In the genomic region with DNA sequence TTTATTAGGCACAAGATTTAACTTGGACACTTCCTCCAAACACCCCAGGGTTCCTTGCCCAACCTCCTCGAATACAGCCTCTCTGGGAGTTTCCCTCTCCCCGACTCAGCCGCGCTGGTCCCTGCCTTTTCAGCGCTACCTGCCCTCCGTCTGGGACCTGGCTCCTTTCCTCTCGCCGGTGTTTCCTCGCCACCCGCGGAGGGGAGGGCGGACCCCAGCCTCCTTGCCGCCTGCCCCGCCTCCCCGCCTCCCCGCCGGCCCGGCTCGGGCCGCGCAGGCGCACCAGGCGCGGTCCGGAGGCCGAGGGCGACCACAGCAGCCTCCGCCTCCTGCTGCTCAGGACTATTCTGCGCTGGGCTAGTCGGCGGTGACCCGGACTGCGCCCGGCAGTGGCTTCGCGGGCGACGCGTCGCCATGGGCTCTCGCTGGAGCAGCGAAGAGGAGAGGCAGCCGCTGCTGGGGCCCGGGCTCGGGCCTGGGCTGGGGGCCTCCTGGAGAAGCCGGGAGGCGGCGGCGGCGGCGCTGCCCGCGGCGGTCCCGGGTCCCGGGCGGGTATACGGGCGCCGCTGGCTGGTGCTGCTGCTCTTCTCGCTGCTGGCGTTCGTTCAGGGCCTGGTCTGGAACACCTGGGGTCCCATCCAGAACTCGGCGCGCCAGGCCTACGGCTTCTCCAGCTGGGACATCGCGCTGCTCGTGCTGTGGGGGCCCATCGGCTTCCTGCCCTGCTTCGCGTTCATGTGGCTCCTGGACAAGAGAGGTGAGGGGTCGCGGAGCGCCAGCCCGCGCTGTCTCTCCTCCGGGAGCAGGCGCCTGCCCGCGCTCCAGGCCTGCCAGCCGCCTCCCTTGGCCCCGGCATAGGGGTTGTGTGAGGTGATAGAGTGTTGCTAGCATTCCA, we compare ENCODE assay signal across 8 cellular contexts. TPM values are rescaled to one million over a fixed set of nuclear protein-coding genes. Genes with fewer than 3 reads are reported as not detected.
A peak's percentile ranks its signal among the peaks of the same experiment; 100 is the strongest.
DNase-seq lines count a peak whose midpoint lies in the region; ATAC-seq and TF ChIP-seq lines count a peak whose summit lies in the region.

A gene with protein sequence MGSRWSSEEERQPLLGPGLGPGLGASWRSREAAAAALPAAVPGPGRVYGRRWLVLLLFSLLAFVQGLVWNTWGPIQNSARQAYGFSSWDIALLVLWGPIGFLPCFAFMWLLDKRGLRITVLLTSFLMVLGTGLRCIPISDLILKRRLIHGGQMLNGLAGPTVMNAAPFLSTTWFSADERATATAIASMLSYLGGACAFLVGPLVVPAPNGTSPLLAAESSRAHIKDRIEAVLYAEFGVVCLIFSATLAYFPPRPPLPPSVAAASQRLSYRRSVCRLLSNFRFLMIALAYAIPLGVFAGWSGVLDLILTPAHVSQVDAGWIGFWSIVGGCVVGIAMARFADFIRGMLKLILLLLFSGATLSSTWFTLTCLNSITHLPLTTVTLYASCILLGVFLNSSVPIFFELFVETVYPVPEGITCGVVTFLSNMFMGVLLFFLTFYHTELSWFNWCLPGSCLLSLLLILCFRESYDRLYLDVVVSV (plus strand): TSS at position 291 of the 895 bp plus-strand sequence. CDS start 124 bp downstream, at position 415.

- no peaks in the 10 kb centered on the region for H4K20me1 ChIP-seq in SU-DHL-6 (ENCODE audit: low read depth, low read length)

- peak within 1 kb of the TSS; percentile 93 for H2AFZ ChIP-seq in SU-DHL-6 (ENCODE audit: low read depth, low read length, severe bottlenecking)

- ATAC-seq in GM18520 (IDR thresholded peaks at IDR 0.05; ENCODE audit: unreplicated experiment) (peak; percentile 74), HG03025 (IDR thresholded peaks at IDR 0.05; ENCODE audit: low FRiP score, unreplicated experiment) (peak; percentile 72)

- H3K4me3 ChIP-seq in SU-DHL-6 (ENCODE audit: insufficient read depth, low read length, poor library complexity, severe bottlenecking) (peak within 1 kb of the TSS; percentile 77), breast epithelium (peak within 1 kb of the TSS; percentile 72 to 73 (median 72))

- no peaks in the 10 kb centered on the region for H3K27me3 ChIP-seq in SU-DHL-6 (ENCODE audit: low read length)
- H3K27me3 ChIP-seq in breast epithelium: no peaks in the 10 kb centered on the region

- H3F3A ChIP-seq in SU-DHL-6 (ENCODE audit: insufficient read depth): 0 out of 2 replicates have a peak, but pooled peaks cover 7% of the 10 kb centered on the region

- DNase-seq in breast epithelium (ENCODE audit: low spot score in 2 of 2): peak; percentile 68 to 70
- DNase-seq in iris pigment epithelial cell (ENCODE audit: low read depth): peak; percentile 73
- peak; percentile 82 for DNase-seq in stimulated activated CD4-positive, alpha-beta T cell treated with anti-CD3 and anti-CD28 coated beads, Interleukin-15, amount 100 ng/mL, for 24 hours
- DNase-seq in NCI-H187 treated with DMSO at 0.1 percent for 48 hours (lab: John Stamatoyannopoulos, UW): no peak
- DNase-seq in NCI-H1436 (lab: John Stamatoyannopoulos, UW): no peak

- H3K9me3 ChIP-seq in SU-DHL-6 (ENCODE audit: insufficient read depth, low read length): no peaks in the 10 kb centered on the region
- no peaks in the 10 kb centered on the region for H3K9me3 ChIP-seq in breast epithelium

- H3K36me3 ChIP-seq in SU-DHL-6 (ENCODE audit: low read length): no peaks in the 10 kb centered on the region
- H3K36me3 ChIP-seq in breast epithelium: no peaks in the 10 kb centered on the region

- no peaks in the 10 kb centered on the region for H3K4me1 ChIP-seq in breast epithelium

- no peaks in the 10 kb centered on the region for H3K9me2 ChIP-seq in SU-DHL-6 (replicated peaks; ENCODE audit: insufficient read depth, low read length)

- TF ChIP-seq POLR2A in breast epithelium (IDR thresholded peaks at IDR 0.05): peak; percentile 19

- H3K4me2 ChIP-seq in SU-DHL-6 (ENCODE audit: low read depth, low read length, poor library complexity, severe bottlenecking): peak within 1 kb of the TSS; percentile 98

- H3K9ac ChIP-seq in SU-DHL-6 (ENCODE audit: low read length): peak within 1 kb of the TSS; percentile 68

- TF ChIP-seq CTCF in SU-DHL-6 (IDR thresholded peaks at IDR 0.05; ENCODE audit: insufficient read depth, low read length, poor library complexity, severe bottlenecking): no peak
- no peak for TF ChIP-seq CTCF in breast epithelium (IDR thresholded peaks at IDR 0.05)

- intact Hi-C loops in breast epithelium (cut with DNase I; ENCODE audit: low total_unique reads): no loop called here

- peaks cover 6% of the 10 kb centered on the region; the same call in 1 of the 2 replicates for H3K79me2 ChIP-seq in SU-DHL-6 (ENCODE audit: insufficient read depth, low read length)

- peak within 1 kb of the TSS; percentile 51 for H3K27ac ChIP-seq in SU-DHL-6 (ENCODE audit: low read depth, low read length)
- peak within 1 kb of the TSS; percentile 94 to 97 for H3K27ac ChIP-seq in breast epithelium

RNA-seq across cellular contexts. Expression of the gene that starts here (rescaled TPM):
- 10 to 100 TPM; 14.1 to 17.7 (median 17.6) TPM for total RNA-seq in breast epithelium

Comparison
In these comparisons a context has a peak if more than half of its experiments do, and no peak if none do; other contexts are left out.
1. DNase-seq: peak in breast epithelium (2 of 2), iris pigment epithelial cell (single experiment) and stimulated activated CD4-positive, alpha-beta T cell treated with anti-CD3 and anti-CD28 coated beads, Interleukin-15, amount 100 ng/mL, for 24 hours (single experiment); none in NCI-H187 treated with DMSO at 0.1 percent for 48 hours (single experiment) and NCI-H1436 (single experiment).